In genomic region chr2:237474931-237475703, GRCh38 we compare ENCODE assay signal across 1 cellular context.
TF ChIP-seq lines count a peak whose summit lies in the region.

No MANE protein-coding gene starts in this region.

TF ChIP-seq in HepG2, 621 proteins besides CTCF, POLR2A, EP300 and RAD21 (continued from another document and continues in another):
- no peak for TF ChIP-seq HNF1A (IDR thresholded peaks at IDR 0.05; ENCODE audit: low read depth)
- 0 out of 2 replicates have a peak, but pooled peaks have one; percentile 22 for TF ChIP-seq HNF1A (CRISPR knock-in tag; IDR thresholded peaks at IDR 0.05; ENCODE audit: borderline replicate concordance)
- TF ChIP-seq PBX3 (CRISPR knock-in tag; IDR thresholded peaks at IDR 0.05; ENCODE audit: borderline replicate concordance), result no peak
- TF ChIP-seq TCF7L2 (IDR thresholded peaks at IDR 0.05; ENCODE audit: low read depth, low read length), result no peak
- no peak for TF ChIP-seq NFE2L2 (IDR thresholded peaks at IDR 0.05; ENCODE audit: low read length)
- TF ChIP-seq ARID2 (CRISPR knock-in tag; IDR thresholded peaks at IDR 0.05; ENCODE audit: borderline replicate concordance), result 0 out of 2 replicates have a peak, but pooled peaks have one; percentile 38
- TF ChIP-seq YEATS4 (CRISPR knock-in tag; IDR thresholded peaks at IDR 0.05; ENCODE audit: borderline replicate concordance), result no peak
- no peak for TF ChIP-seq ZNF576 (CRISPR knock-in tag; IDR thresholded peaks at IDR 0.05)
- TF ChIP-seq JDP2 (CRISPR knock-in tag; IDR thresholded peaks at IDR 0.05; ENCODE audit: borderline replicate concordance), result no peak
- TF ChIP-seq SRY (CRISPR knock-in tag; IDR thresholded peaks at IDR 0.05), result no peak
- no peak for TF ChIP-seq ZNF34 (CRISPR knock-in tag; IDR thresholded peaks at IDR 0.05; ENCODE audit: borderline replicate concordance)
- no peak for TF ChIP-seq SMYD3 (CRISPR knock-in tag; IDR thresholded peaks at IDR 0.05)
- no peak for TF ChIP-seq HNRNPL (IDR thresholded peaks at IDR 0.05; ENCODE audit: low read depth, low read length)
- no peak for TF ChIP-seq CREM (IDR thresholded peaks at IDR 0.05)
- no peak for TF ChIP-seq CREM (CRISPR knock-in tag; IDR thresholded peaks at IDR 0.05)
- TF ChIP-seq ZNF142 (CRISPR knock-in tag; IDR thresholded peaks at IDR 0.05), result no peak; the same call in 1 of the 2 replicates
- peak; percentile 78 for TF ChIP-seq YY1 (IDR thresholded peaks at IDR 0.05; ENCODE audit: insufficient read depth, insufficient replicate concordance, low read depth, low read length)
- 0 out of 2 replicates have a peak, but pooled peaks have one; percentile 7 for TF ChIP-seq HDAC2 (CRISPR knock-in tag; IDR thresholded peaks at IDR 0.05)
- no peak for TF ChIP-seq ZNF292 (CRISPR knock-in tag; IDR thresholded peaks at IDR 0.05; ENCODE audit: borderline replicate concordance, low read depth)
- no peak for TF ChIP-seq ZNF660 (CRISPR knock-in tag; IDR thresholded peaks at IDR 0.05; ENCODE audit: borderline replicate concordance, low read depth)
- no peak for TF ChIP-seq ZFP36L2 (CRISPR knock-in tag; IDR thresholded peaks at IDR 0.05)
- no peak for TF ChIP-seq ZNF737 (CRISPR knock-in tag; IDR thresholded peaks at IDR 0.05; ENCODE audit: borderline replicate concordance)
- TF ChIP-seq RARG (CRISPR knock-in tag; IDR thresholded peaks at IDR 0.05; ENCODE audit: low read depth), result no peak
- TF ChIP-seq CCDC6 (CRISPR knock-in tag; IDR thresholded peaks at IDR 0.05), result peak; percentile 55; the same call in 1 of the 2 replicates
- no peak for TF ChIP-seq ZUFSP (CRISPR knock-in tag; IDR thresholded peaks at IDR 0.05; ENCODE audit: borderline replicate concordance)
- TF ChIP-seq KDM5A (IDR thresholded peaks at IDR 0.05; ENCODE audit: borderline replicate concordance, low read length), result peak; percentile 79
- no peak for TF ChIP-seq ZNF431 (CRISPR knock-in tag; IDR thresholded peaks at IDR 0.05; ENCODE audit: borderline replicate concordance, low read depth)
- TF ChIP-seq ZNF235 (CRISPR knock-in tag; IDR thresholded peaks at IDR 0.05; ENCODE audit: borderline replicate concordance), result no peak
- TF ChIP-seq ZNF234 (CRISPR knock-in tag; conservative IDR thresholded peaks at IDR 0.05), result no peak
- peak; percentile 55; the same call in 1 of the 2 replicates for TF ChIP-seq KMT2A (CRISPR knock-in tag; IDR thresholded peaks at IDR 0.05)
- peak; percentile 31; the same call in 1 of the 2 replicates for TF ChIP-seq ELF1 (CRISPR knock-in tag; IDR thresholded peaks at IDR 0.05)
- peak; percentile 34; the same call in 1 of the 2 replicates for TF ChIP-seq PHF21A (CRISPR knock-in tag; IDR thresholded peaks at IDR 0.05)
- no peak for TF ChIP-seq THAP8 (CRISPR knock-in tag; IDR thresholded peaks at IDR 0.05; ENCODE audit: borderline replicate concordance)
- peak; percentile 65; the same call in 1 of the 2 replicates for TF ChIP-seq ZNF691 (CRISPR knock-in tag; IDR thresholded peaks at IDR 0.05; ENCODE audit: borderline replicate concordance, low read depth)
- peak; percentile 55; the same call in 1 of the 2 replicates for TF ChIP-seq MAZ (IDR thresholded peaks at IDR 0.05; ENCODE audit: borderline replicate concordance, low read depth, low read length)
- peak; percentile 72 for TF ChIP-seq MAZ (CRISPR knock-in tag; IDR thresholded peaks at IDR 0.05; ENCODE audit: low read depth)
- TF ChIP-seq ZNF580 (CRISPR knock-in tag; IDR thresholded peaks at IDR 0.05; ENCODE audit: borderline replicate concordance, low read depth), result peak; percentile 88; the same call in 1 of the 2 replicates
- no peak; the same call in 1 of the 2 replicates for TF ChIP-seq ZBTB38 (CRISPR knock-in tag; IDR thresholded peaks at IDR 0.05)
- TF ChIP-seq KMT2B (CRISPR knock-in tag; IDR thresholded peaks at IDR 0.05), result no peak
- no peak for TF ChIP-seq CERS6 (CRISPR knock-in tag; IDR thresholded peaks at IDR 0.05)
- TF ChIP-seq ZNF441 (CRISPR knock-in tag; IDR thresholded peaks at IDR 0.05; ENCODE audit: borderline replicate concordance), result 0 out of 2 replicates have a peak, but pooled peaks have one; percentile 47
- TF ChIP-seq BATF2 (CRISPR knock-in tag; IDR thresholded peaks at IDR 0.05), result 0 out of 2 replicates have a peak, but pooled peaks have one; percentile 32
- no peak for TF ChIP-seq CBX2 (IDR thresholded peaks at IDR 0.05; ENCODE audit: low read depth, low read length)
- TF ChIP-seq CBX2 (CRISPR knock-in tag; IDR thresholded peaks at IDR 0.05; ENCODE audit: low read depth), result peak; percentile 75; the same call in 1 of the 2 replicates
- no peak for TF ChIP-seq TEF (CRISPR knock-in tag; IDR thresholded peaks at IDR 0.05)
